Comparison of ENCODE assay signal across 8 cellular contexts in genomic region chr15:66356359-66357236, GRCh38. TPM values are rescaled to one million over a fixed set of nuclear protein-coding genes. Genes with fewer than 3 reads are reported as not detected.
DNase-seq lines count a peak whose midpoint lies in the region; ATAC-seq and TF ChIP-seq lines count a peak whose summit lies in the region.

Gene TIPIN (minus strand): TSS chr15:66356685. CDS start chr15:66352947, 3,738 bp downstream.

- H3K9me3 ChIP-seq in osteoblast (ENCODE audit: low read depth, low read length) (no peaks in the 10 kb centered on the region), thoracic aorta (no peaks in the 10 kb centered on the region)

- H3K27ac ChIP-seq in osteoblast (ENCODE audit: low read depth, low read length), result peak within 1 kb of the TSS; percentile 75
- H3K27ac ChIP-seq in thoracic aorta, result peak within 1 kb of the TSS; percentile 65 to 75

- H3K4me1 Mint-ChIP-seq in activated naive CD8-positive, alpha-beta T cell (ENCODE audit: low read depth), result peaks cover 28% of the 10 kb centered on the region
- H3K4me1 Mint-ChIP-seq in glutamatergic neuron (ENCODE audit: low read depth, unreplicated experiment), result peaks cover 6% of the 10 kb centered on the region

- H3K27me3 Mint-ChIP-seq in activated naive CD8-positive, alpha-beta T cell, result no peaks in the 10 kb centered on the region
- H3K27me3 Mint-ChIP-seq in glutamatergic neuron (ENCODE audit: unreplicated experiment), result peaks cover 5% of the 10 kb centered on the region

- peaks cover 4% of the 10 kb centered on the region for H3K36me3 Mint-ChIP-seq in activated naive CD8-positive, alpha-beta T cell
- H3K36me3 Mint-ChIP-seq in glutamatergic neuron (ENCODE audit: unreplicated experiment), result no peaks in the 10 kb centered on the region

- no peaks in the 10 kb centered on the region for H3K27me3 ChIP-seq in osteoblast (ENCODE audit: insufficient read depth, low read length)
- no peaks in the 10 kb centered on the region for H3K27me3 ChIP-seq in thoracic aorta (replicated peaks; ENCODE audit: insufficient read depth)

- peaks cover 9% of the 10 kb centered on the region for H3K79me2 ChIP-seq in osteoblast (ENCODE audit: insufficient read depth, low read length)

- H3K4me3 ChIP-seq in GM12864 (ENCODE audit: low read depth, low read length) (peak within 1 kb of the TSS; percentile 81), osteoblast (ENCODE audit: insufficient read depth, low read length) (peak within 1 kb of the TSS; percentile 83), thoracic aorta (peak within 1 kb of the TSS; percentile 82)

- H2AFZ ChIP-seq in osteoblast (ENCODE audit: low read length), result peak within 1 kb of the TSS; percentile 83

- ATAC-seq in HG02678 (IDR thresholded peaks at IDR 0.05; ENCODE audit: unreplicated experiment) (peak; percentile 95), thoracic aorta (ENCODE audit: insufficient number of reproducible peaks, low FRiP score, low read depth) (peak; percentile 88)

- peaks cover 3% of the 10 kb centered on the region for H3K4me1 ChIP-seq in osteoblast (ENCODE audit: insufficient read depth, low read length)
- H3K4me1 ChIP-seq in thoracic aorta (ENCODE audit: control insufficient read depth in 1 of 2, low read depth in 2 of 2), result peaks cover 0 to 10% of the 10 kb centered on the region in 2 donors

- TF ChIP-seq CTCF in GM12864 (IDR thresholded peaks at IDR 0.05; ENCODE audit: low read depth, low read length, missing control alignments) (no peak), glutamatergic neuron (IDR thresholded peaks at IDR 0.05; ENCODE audit: partially characterized antibody, unreplicated experiment) (no peak), osteoblast (IDR thresholded peaks at IDR 0.05; ENCODE audit: extremely low read depth, low read depth, low read length) (no peak), thoracic aorta (IDR thresholded peaks at IDR 0.05) (no peak)

- peak; percentile 95 for DNase-seq in GM12864 (ENCODE audit: low read depth)
- DNase-seq in NCI-H1105 treated with DMSO at 0.1 percent for 48 hours (lab: John Stamatoyannopoulos, UW), result peak; percentile 96
- peak; percentile 97 for DNase-seq in SKM-1 treated with dmso at 0.1 percent for 144 hours (lab: John Stamatoyannopoulos, UW; ENCODE audit: unreplicated experiment)
- DNase-seq in glutamatergic neuron, result peak; percentile 92
- peak; percentile 97 for DNase-seq in osteoblast (ENCODE audit: insufficient read length, low spot score, missing footprints)
- peak; percentile 78 for DNase-seq in thoracic aorta (ENCODE audit: low spot score)

- peak within 1 kb of the TSS; percentile 100 for H3K4me3 Mint-ChIP-seq in activated naive CD8-positive, alpha-beta T cell
- peak within 1 kb of the TSS; percentile 99 for H3K4me3 Mint-ChIP-seq in glutamatergic neuron (ENCODE audit: unreplicated experiment)

- peak within 1 kb of the TSS; percentile 100 for H3K27ac Mint-ChIP-seq in activated naive CD8-positive, alpha-beta T cell
- peak within 1 kb of the TSS; percentile 85 for H3K27ac Mint-ChIP-seq in glutamatergic neuron (ENCODE audit: unreplicated experiment)

- H3K36me3 ChIP-seq in osteoblast (ENCODE audit: insufficient read depth, low read length) (no peaks in the 10 kb centered on the region), thoracic aorta (no peaks in the 10 kb centered on the region)

- H4K20me1 ChIP-seq in osteoblast (ENCODE audit: insufficient read depth, low read length), result no peaks in the 10 kb centered on the region

- H3K4me2 ChIP-seq in osteoblast (ENCODE audit: insufficient read depth, low read length), result peak within 1 kb of the TSS; percentile 87

- no peaks in the 10 kb centered on the region for H3K9me3 Mint-ChIP-seq in activated naive CD8-positive, alpha-beta T cell (ENCODE audit: low read depth)
- H3K9me3 Mint-ChIP-seq in glutamatergic neuron (ENCODE audit: unreplicated experiment), result peaks cover 6% of the 10 kb centered on the region

RNA-seq across cellular contexts. Expression of gene TIPIN, which starts in this region (rescaled TPM):
- 5.8 TPM for total RNA-seq in glutamatergic neuron (ENCODE audit: unreplicated experiment)
- total RNA-seq in osteoblast, result 7.4 and 9.0 TPM in 2 replicates
- total RNA-seq in thoracic aorta, result 10 to 100 TPM in 1 of 2 donors, 1 to 10 TPM in 1; 2.8 to 13.1 TPM

Comparison
In these comparisons a context has a peak if more than half of its experiments do, and no peak if none do; other contexts are left out.
1. Peak in every context shown above with its lines: DNase-seq, ATAC-seq, H3K4me3 ChIP-seq and H3K27ac ChIP-seq.